Comparison of ENCODE assay signal across 8 cellular contexts in the genomic region with DNA sequence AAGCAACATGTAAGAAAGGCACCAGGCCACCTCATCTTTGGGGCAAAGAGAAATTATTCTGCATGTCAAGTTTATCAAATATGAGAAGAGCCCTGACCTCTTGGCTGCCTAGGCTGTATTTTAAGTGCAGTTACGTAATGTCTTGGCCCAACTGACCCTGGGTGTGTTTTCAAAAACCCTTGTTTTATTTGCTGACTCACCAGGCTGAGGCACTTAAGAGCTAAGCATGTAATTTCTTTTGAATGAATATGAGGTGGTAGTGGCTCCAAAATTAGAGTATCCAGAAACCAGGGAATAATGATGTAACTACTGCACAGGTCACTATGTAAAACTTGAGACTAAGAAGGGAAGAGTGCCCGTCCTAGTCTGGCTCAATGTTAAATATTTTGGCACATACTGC. TPM values are rescaled to one million over a fixed set of nuclear protein-coding genes. Genes with fewer than 3 reads are reported as not detected.
DNase-seq lines count a peak whose midpoint lies in the region; ATAC-seq, FAIRE-seq and TF ChIP-seq lines count a peak whose summit lies in the region.

No MANE protein-coding gene starts in this region.

- DNase-seq in AG20443 (ENCODE audit: low spot score) (peak; percentile 88), NCI-H1092 treated with DMSO at 0.1 percent for 48 hours (lab: John Stamatoyannopoulos, UW) (peak; percentile 18), bronchial epithelial cell (ENCODE audit: low read depth) (peak; percentile 89), mesenchymal stem cell (peak; percentile 77), suprapubic skin (ENCODE audit: low spot score in 2 of 2) (no peak)
- DNase-seq in CD4-positive, alpha-beta T cell: no peak

- no peak overlapping the region for H2BK5ac ChIP-seq in mesenchymal stem cell (ENCODE audit: low read depth, low read length, poor library complexity, severe bottlenecking)

- no peak overlapping the region for H3K27ac ChIP-seq in mesenchymal stem cell (ENCODE audit: low read length, poor library complexity, severe bottlenecking)
- no peak overlapping the region for H3K27ac ChIP-seq in suprapubic skin
- H3K27ac ChIP-seq in CD4-positive, alpha-beta T cell (ENCODE audit: low read depth, low read length): no peak overlapping the region

- H2BK120ac ChIP-seq in mesenchymal stem cell (ENCODE audit: low read depth, low read length): no peak overlapping the region

- WGBS in mesenchymal stem cell: 14% methylated on average over 2 of the region's 2 CpGs
- WGBS in suprapubic skin: 23% methylated on average over 2 of the region's 2 CpGs

- no peak overlapping the region for H3K18ac ChIP-seq in mesenchymal stem cell (ENCODE audit: low read depth in 1 of 2, low read length in 2 of 2)

- TF ChIP-seq EP300 in suprapubic skin (IDR thresholded peaks at IDR 0.05): no peak

- peaks cover 6% of the 10 kb centered on the region for H3K9me3 Mint-ChIP-seq in CD4-positive, alpha-beta T cell

- H3K9me3 ChIP-seq in mesenchymal stem cell (ENCODE audit: control insufficient read depth, low read length): peaks cover 3% of the 10 kb centered on the region
- H3K9me3 ChIP-seq in suprapubic skin: no peaks in the 10 kb centered on the region
- peaks cover 12% of the 10 kb centered on the region for H3K9me3 ChIP-seq in CD4-positive, alpha-beta T cell (ENCODE audit: control insufficient read depth, low read length)

- no peak overlapping the region for H3K4me3 Mint-ChIP-seq in CD4-positive, alpha-beta T cell

- no peak overlapping the region for H4K8ac ChIP-seq in mesenchymal stem cell (ENCODE audit: low read length)

- intact Hi-C loops in CD4-positive, alpha-beta T cell (cut with DNase I, micrococcal nuclease): no loop called here

- peak overlapping the region; percentile 38 for H3K9ac ChIP-seq in mesenchymal stem cell (ENCODE audit: low read length)

- TF ChIP-seq POLR2A in suprapubic skin (IDR thresholded peaks at IDR 0.05): no peak

- H3K27ac Mint-ChIP-seq in CD4-positive, alpha-beta T cell: no peak overlapping the region

- H3K79me1 ChIP-seq in mesenchymal stem cell (replicated peaks; ENCODE audit: low read length, poor library complexity, severe bottlenecking): no peaks in the 10 kb centered on the region

- no peak overlapping the region for H2BK12ac ChIP-seq in mesenchymal stem cell (ENCODE audit: low read length in 2 of 2)

- CTCF ChIA-PET in CD4-positive, alpha-beta T cell (lab: Charles Lee): no interaction called here

- ATAC-seq in HG03025 (IDR thresholded peaks at IDR 0.05; ENCODE audit: low FRiP score, unreplicated experiment): no peak
- ATAC-seq in GM19395 (IDR thresholded peaks at IDR 0.05; ENCODE audit: unreplicated experiment): no peak
- ATAC-seq in CD4-positive, alpha-beta T cell (ENCODE audit: poor library complexity): no peak

- no peaks in the 10 kb centered on the region for H3K36me3 ChIP-seq in bronchial epithelial cell (ENCODE audit: control insufficient read depth, insufficient read depth, low read length)
- no peaks in the 10 kb centered on the region for H3K36me3 ChIP-seq in mesenchymal stem cell (ENCODE audit: control insufficient read depth in 1 of 2, insufficient read depth in 2 of 2, low read depth in 1 of 2, low read length in 2 of 2)
- H3K36me3 ChIP-seq in suprapubic skin: no peaks in the 10 kb centered on the region

- H3K4me1 Mint-ChIP-seq in CD4-positive, alpha-beta T cell (ENCODE audit: low read depth): no peaks in the 10 kb centered on the region

- H2AFZ ChIP-seq in mesenchymal stem cell (ENCODE audit: low read depth, low read length): no peak overlapping the region

- no peak overlapping the region for H4K91ac ChIP-seq in mesenchymal stem cell (ENCODE audit: low read length)

- H3K27me3 Mint-ChIP-seq in CD4-positive, alpha-beta T cell: peaks cover 4% of the 10 kb centered on the region

- no peak overlapping the region for H2AK5ac ChIP-seq in mesenchymal stem cell (ENCODE audit: low read length, severe bottlenecking)

- TF ChIP-seq CTCF in bronchial epithelial cell (IDR thresholded peaks at IDR 0.05; ENCODE audit: insufficient read depth, low read length, severe bottlenecking) (no peak), suprapubic skin (IDR thresholded peaks at IDR 0.05) (no peak)
- TF ChIP-seq CTCF in CD4-positive, alpha-beta T cell (IDR thresholded peaks at IDR 0.05): no peak

- no peaks in the 10 kb centered on the region for H3K36me3 Mint-ChIP-seq in CD4-positive, alpha-beta T cell (ENCODE audit: low read depth)

- H3K4me2 ChIP-seq in mesenchymal stem cell (ENCODE audit: low read length, poor library complexity, severe bottlenecking): no peak overlapping the region

- POLR2A ChIA-PET in CD4-positive, alpha-beta T cell (lab: Charles Lee): no interaction called here

- H3K23ac ChIP-seq in mesenchymal stem cell (ENCODE audit: low read length in 2 of 2): no peak overlapping the region

- no peak overlapping the region for H3K4ac ChIP-seq in mesenchymal stem cell (ENCODE audit: low read depth in 1 of 2, low read length in 2 of 2)

- H3K14ac ChIP-seq in mesenchymal stem cell (ENCODE audit: low read length in 2 of 2): no peak overlapping the region

- no peak for FAIRE-seq in bronchial epithelial cell (lab: Jason Lieb, UNC)

- no peaks in the 10 kb centered on the region for H3K27me3 ChIP-seq in bronchial epithelial cell (ENCODE audit: control insufficient read depth, insufficient read depth, low read length)
- H3K27me3 ChIP-seq in mesenchymal stem cell (ENCODE audit: control insufficient read depth in 1 of 2, insufficient read depth in 1 of 2, low read length in 2 of 2): peaks cover 0 to 1% of the 10 kb centered on the region in 2 experiments
- H3K27me3 ChIP-seq in suprapubic skin: no peaks in the 10 kb centered on the region
- no peaks in the 10 kb centered on the region for H3K27me3 ChIP-seq in CD4-positive, alpha-beta T cell (ENCODE audit: control insufficient read depth, insufficient read depth, low read length)

- H2BK15ac ChIP-seq in mesenchymal stem cell (ENCODE audit: low read depth, poor library complexity, severe bottlenecking): no peak overlapping the region

- H3K4me3 ChIP-seq in bronchial epithelial cell (ENCODE audit: low read depth, low read length): no peak overlapping the region
- no peak overlapping the region for H3K4me3 ChIP-seq in mesenchymal stem cell (ENCODE audit: insufficient read depth in 1 of 2, low read depth in 1 of 2, low read length in 2 of 2)
- no peak overlapping the region for H3K4me3 ChIP-seq in suprapubic skin

- H3K4me1 ChIP-seq in mesenchymal stem cell (ENCODE audit: control insufficient read depth, insufficient read depth, low read depth, low read length) (peaks cover 2% of the 10 kb centered on the region), suprapubic skin (peaks cover 6% of the 10 kb centered on the region)

RNA-seq across cellular contexts. Expression of a gene that starts 24.3 kb away (rescaled TPM):
- total RNA-seq in bronchial epithelial cell: not detected in 2 replicates
- not detected for polyA plus RNA-seq in mesenchymal stem cell (2013, experiment 1 of 2)
- polyA plus RNA-seq in mesenchymal stem cell (2013, experiment 2 of 2): not detected
- not detected for total RNA-seq in suprapubic skin
- total RNA-seq in CD4-positive, alpha-beta T cell: not detected

Comparison
In these comparisons a context has a peak if more than half of its experiments do, and no peak if none do; other contexts are left out.
1. DNase-seq: peak in AG20443 (single experiment), NCI-H1092 treated with DMSO at 0.1 percent for 48 hours (single experiment), bronchial epithelial cell (single experiment) and mesenchymal stem cell (single experiment); none in suprapubic skin (0 of 2) and CD4-positive, alpha-beta T cell (0 of 10).